Comparison of ENCODE assay signal across 1 cellular context in the genomic region with DNA sequence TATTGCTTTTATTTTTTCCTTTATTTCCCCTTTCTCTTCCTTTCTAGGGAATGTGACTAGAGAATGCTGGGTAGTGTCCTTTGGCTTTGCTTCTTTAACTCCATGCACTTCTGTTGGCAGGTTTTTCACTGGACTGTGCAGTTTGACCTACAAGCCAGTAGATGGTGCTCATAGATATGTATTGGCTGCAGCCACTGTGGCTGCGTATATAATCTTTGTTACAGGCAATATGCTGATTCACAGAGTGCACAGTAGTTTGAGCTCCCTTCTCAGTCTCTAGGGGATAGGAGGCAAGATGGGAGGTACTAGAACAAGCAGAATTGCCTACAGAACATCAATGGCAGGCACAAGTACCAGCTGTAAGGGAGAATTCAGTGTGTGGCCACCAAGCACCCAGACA.
TF ChIP-seq lines count a peak whose summit lies in the region.

No MANE protein-coding gene starts in this region.

TF ChIP-seq in H1, 55 proteins besides CTCF, POLR2A, EP300 and RAD21 (continued from another document):
- TF ChIP-seq RFX5 (IDR thresholded peaks at IDR 0.05; ENCODE audit: borderline replicate concordance, low read depth, low read length) (no peak), CHD2 (IDR thresholded peaks at IDR 0.05; ENCODE audit: low read length) (no peak), JUN (IDR thresholded peaks at IDR 0.05; ENCODE audit: low read depth, low read length) (no peak), FOSL1 (IDR thresholded peaks at IDR 0.05; ENCODE audit: insufficient read depth, low read depth, low read length) (no peak), RXRA (IDR thresholded peaks at IDR 0.05; ENCODE audit: insufficient read depth, low read depth, low read length) (no peak), BCL11A (IDR thresholded peaks at IDR 0.05; ENCODE audit: low read depth in 2 of 2, low read length in 2 of 2) (no peak), TBP (IDR thresholded peaks at IDR 0.05; ENCODE audit: low read depth, low read length) (no peak)
- TF ChIP-seq, protein P1, sequence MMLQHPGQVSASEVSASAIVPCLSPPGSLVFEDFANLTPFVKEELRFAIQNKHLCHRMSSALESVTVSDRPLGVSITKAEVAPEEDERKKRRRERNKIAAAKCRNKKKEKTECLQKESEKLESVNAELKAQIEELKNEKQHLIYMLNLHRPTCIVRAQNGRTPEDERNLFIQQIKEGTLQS (IDR thresholded peaks at IDR 0.05; ENCODE audit: insufficient read depth, low read depth, low read length), result no peak
- TF ChIP-seq, protein P2, sequence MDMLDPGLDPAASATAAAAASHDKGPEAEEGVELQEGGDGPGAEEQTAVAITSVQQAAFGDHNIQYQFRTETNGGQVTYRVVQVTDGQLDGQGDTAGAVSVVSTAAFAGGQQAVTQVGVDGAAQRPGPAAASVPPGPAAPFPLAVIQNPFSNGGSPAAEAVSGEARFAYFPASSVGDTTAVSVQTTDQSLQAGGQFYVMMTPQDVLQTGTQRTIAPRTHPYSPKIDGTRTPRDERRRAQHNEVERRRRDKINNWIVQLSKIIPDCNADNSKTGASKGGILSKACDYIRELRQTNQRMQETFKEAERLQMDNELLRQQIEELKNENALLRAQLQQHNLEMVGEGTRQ (IDR thresholded peaks at IDR 0.05; ENCODE audit: low read length), result no peak
